Comparison of ENCODE assay signal across 23 cellular contexts in the genomic region with DNA sequence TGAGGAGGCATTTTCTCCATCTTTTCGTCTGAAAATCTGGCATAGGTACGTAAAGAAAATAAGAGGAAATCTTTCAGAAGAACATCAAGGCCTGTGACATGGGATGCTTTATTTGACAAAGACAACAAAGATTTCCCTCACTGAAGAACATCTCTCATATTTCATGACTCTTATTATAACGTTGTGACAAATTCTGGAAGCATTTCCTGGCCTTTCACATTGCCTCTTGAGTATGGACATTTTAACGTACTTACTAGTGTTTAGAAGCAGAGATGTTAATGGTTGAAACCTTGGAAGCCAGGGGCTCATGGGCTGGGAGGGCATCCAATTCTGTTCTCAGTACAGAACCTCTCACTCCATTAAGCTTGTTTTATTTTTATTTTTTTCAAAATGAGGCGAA.
"Had no signal": no experiment of that assay in that cellular context is flagged by ENCODE, and none has a peak within 500 bp of the region (broad histone marks: within the 10 kb centered on the region; RNA-seq: fewer than 3 reads in every experiment).

No MANE protein-coding gene starts in this region.

- H3K27me3 ChIP-seq: esophagus muscularis mucosa, pancreas, right lobe of liver, spleen, testis, upper lobe of left lung had no signal

- H3K4me1 ChIP-seq: esophagus muscularis mucosa, pancreas, right lobe of liver, spleen, testis, upper lobe of left lung had no signal

- H3K36me3 ChIP-seq: esophagus muscularis mucosa, pancreas, right lobe of liver, spleen, upper lobe of left lung had no signal

- H3K27ac ChIP-seq: esophagus muscularis mucosa, pancreas, right lobe of liver, spleen, testis, upper lobe of left lung had no signal

- H3K9me3 ChIP-seq: esophagus muscularis mucosa, mucosa of descending colon, pancreas, right lobe of liver, spleen, testis, upper lobe of left lung had no signal

- H3K4me3 ChIP-seq: esophagus muscularis mucosa, mucosa of descending colon, pancreas, right lobe of liver, spleen, testis, upper lobe of left lung had no signal

- DNase-seq: activated CD4-positive, alpha-beta T cell treated with anti-CD3 and anti-CD28 coated beads, Interleukin-2, amount 10 ng/mL, durations not matched to agents 7 days and 5 days; activated CD8-positive, alpha-beta memory T cell treated with anti-CD3 and anti-CD28 coated beads for 24 hours; activated CD8-positive, alpha-beta memory T cell treated with anti-CD3 and anti-CD28 coated beads, Interleukin-2, amount 50 U/mL, for 48 hours; activated effector memory CD4-positive, alpha-beta T cell treated with Interleukin-2 at 50 U/mL for 16 hours; activated naive CD4-positive, alpha-beta T cell treated with anti-CD3 and anti-CD28 coated beads, Interleukin-2, amount 10 ng/mL, durations not matched to agents 7 days and 5 days; activated naive CD8-positive, alpha-beta T cell treated with anti-CD3 and anti-CD28 coated beads, Interleukin-2, amount 50 U/mL, for 24 hours; activated T-cell treated with anti-CD3 and anti-CD28 coated beads, Interleukin-2, amount 50 U/mL, for 48 hours; aorta; cerebellar nuclear complex; effector memory CD4-positive, alpha-beta T cell; immature natural killer cell; mesenchymal stem cell; mucosa of descending colon; naive thymus-derived CD4-positive, alpha-beta T cell; pancreas; right lobe of liver; spleen; stimulated activated CD4-positive, alpha-beta T cell treated with anti-CD3 and anti-CD28 coated beads, Interleukin-4, amount 100 ng/mL, for 4 hours; testis; upper lobe of left lung had no signal

- ATAC-seq: activated CD4-positive, CD25-positive, alpha-beta regulatory T cell treated with anti-CD3 and anti-CD28 coated beads, Interleukin-2, amount 50 U/mL, for 24 hours; activated naive CD8-positive, alpha-beta T cell treated with anti-CD3 and anti-CD28 coated beads, Interleukin-2, amount 50 U/mL, for 24 hours; mucosa of descending colon; naive thymus-derived CD4-positive, alpha-beta T cell; pancreas; stimulated activated memory B cell treated with anti-CD40 and anti-IgM and Interleukin-4, amounts not matched to agents 10 μg/mL and 1 μg/mL and 100 μg/mL, for 72 hours had no signal
